Comparison of ENCODE assay signal across 8 cellular contexts in the genomic region with DNA sequence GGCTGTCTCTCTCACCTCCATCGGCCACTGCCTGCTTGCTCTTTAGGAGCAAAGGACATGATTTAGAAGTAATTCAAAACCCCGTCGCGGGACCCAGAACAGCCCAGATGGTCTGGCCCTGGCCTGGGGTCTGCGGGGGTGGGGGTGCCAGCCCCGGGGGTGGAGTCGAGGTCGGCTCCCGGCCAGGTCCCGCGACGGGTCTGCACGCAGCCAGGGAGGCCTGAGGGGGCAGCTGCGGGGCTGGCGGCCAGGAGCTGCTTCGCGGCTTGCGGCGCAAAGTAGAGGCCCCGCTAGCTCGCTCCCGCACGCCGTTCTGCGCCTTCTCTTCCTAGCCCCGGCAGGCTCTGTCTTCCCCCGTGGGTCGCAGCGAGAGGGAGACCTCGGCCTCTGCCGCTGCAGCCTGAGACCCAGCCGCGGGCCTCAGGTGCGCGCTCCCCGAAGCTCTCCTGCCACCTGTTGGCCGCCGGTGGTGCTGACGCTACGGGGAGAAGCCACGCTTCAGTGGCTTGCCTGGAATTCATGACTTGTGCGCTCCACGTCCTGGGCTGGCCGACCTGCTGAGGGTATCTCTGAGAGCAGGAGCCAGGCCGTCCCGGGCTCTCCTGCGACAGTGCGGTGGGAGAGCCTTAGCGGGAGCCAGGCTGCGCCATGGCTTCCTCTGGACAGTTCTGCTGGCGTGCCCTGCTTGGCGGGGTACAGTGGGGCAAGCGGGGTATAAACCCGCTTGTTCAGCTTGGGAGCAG.
A peak's percentile ranks its signal among the peaks of the same experiment; 100 is the strongest.
DNase-seq lines count a peak whose midpoint lies in the region; ATAC-seq lines count a peak whose summit lies in the region.

No MANE protein-coding gene starts in this region.

- no peaks in the 10 kb centered on the region for H3K9me3 ChIP-seq in muscle layer of duodenum (ENCODE audit: control insufficient read depth in 1 of 2, low read length in 2 of 2)

- no peaks in the 10 kb centered on the region for H3K36me3 ChIP-seq in muscle layer of duodenum (ENCODE audit: control insufficient read depth in 1 of 2, insufficient read depth in 2 of 2, low read length in 2 of 2)

- H3K4me3 ChIP-seq in muscle layer of duodenum (ENCODE audit: low read depth in 1 of 2, low read length in 2 of 2), result peak overlapping the region; percentile 16 to 65

- peak; percentile 79 for DNase-seq in Ammon's horn (ENCODE audit: low spot score)
- DNase-seq in NOMO-1 treated with DMSO at 0.1 percent for 48 hours (lab: John Stamatoyannopoulos, UW; ENCODE audit: unreplicated experiment), result peak; percentile 58
- peak; percentile 66 for DNase-seq in activated CD8-positive, alpha-beta memory T cell treated with anti-CD3 and anti-CD28 coated beads, Interleukin-2, amount 50 U/mL, for 4 hours
- DNase-seq in epithelial cell of prostate (ENCODE audit: low read depth, low spot score), result no peak
- DNase-seq in stimulated activated CD8-positive, alpha-beta memory T cell treated with anti-CD3 and anti-CD28 coated beads, Interleukin-7, amount 100 ng/mL, for 1 hour (ENCODE audit: low read depth in 2 of 2), result peak; percentile 29 to 40

- no peaks in the 10 kb centered on the region for H3K27me3 ChIP-seq in muscle layer of duodenum (ENCODE audit: low read depth, low read length)

- H3K27ac ChIP-seq in epithelial cell of prostate (peak overlapping the region; percentile 66), muscle layer of duodenum (ENCODE audit: low read length) (no peak overlapping the region)

- ATAC-seq in GM19025 (IDR thresholded peaks at IDR 0.05; ENCODE audit: low read depth, unreplicated experiment), result peak; percentile 90
- ATAC-seq in HG03439 (IDR thresholded peaks at IDR 0.05; ENCODE audit: unreplicated experiment), result peak; percentile 93

- H3K4me1 ChIP-seq in muscle layer of duodenum (ENCODE audit: control insufficient read depth in 1 of 2, insufficient read depth in 2 of 2, low read length in 2 of 2), result no peaks in the 10 kb centered on the region
